ENCODE assay signal across 10 cellular contexts in the genomic region with DNA sequence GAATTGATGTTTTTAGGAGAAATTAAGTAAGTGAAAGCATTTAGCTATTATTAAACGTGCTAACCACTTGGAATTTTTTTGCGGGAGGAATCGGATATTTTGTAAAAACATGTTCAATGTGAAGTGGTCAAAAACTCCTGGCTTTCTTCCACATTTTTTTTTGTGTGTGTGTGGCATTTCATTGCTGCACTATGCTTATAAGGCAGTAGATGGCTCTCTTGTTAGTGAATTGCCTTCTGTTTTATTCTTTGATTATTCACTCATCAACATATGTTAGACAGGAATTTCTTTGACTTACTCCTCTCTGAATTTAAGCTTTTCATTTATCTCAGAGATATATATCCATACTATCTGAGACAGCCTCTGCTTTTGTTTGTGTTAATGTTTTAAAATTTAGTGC.
DNase-seq lines count a peak whose midpoint lies in the region; ATAC-seq and TF ChIP-seq lines count a peak whose summit lies in the region.
"Had no signal": no experiment of that assay in that cellular context is flagged by ENCODE, and none has a peak within 500 bp of the region (broad histone marks: within the 10 kb centered on the region; RNA-seq: fewer than 3 reads in every experiment).

No MANE protein-coding gene starts in this region.

- H3K27ac ChIP-seq in SJCRH30 (peak overlapping the region; percentile 19; the same call in 1 of the 2 replicates), tibial nerve (no peak overlapping the region)

- intact Hi-C loops in Calu3 (cut with micrococcal nuclease; ENCODE audit: unreplicated experiment): loop anchor here (10.0 kb wide), 1 partner anchor 382 kb away; no protein-coding TSS in a partner anchor

- no peaks in the 10 kb centered on the region for H3K9me3 Mint-ChIP-seq in Calu3 (ENCODE audit: low read depth, unreplicated experiment)
- H3K9me3 Mint-ChIP-seq: natural killer cell had no signal

- H3K27me3 ChIP-seq in SJCRH30 (no peaks in the 10 kb centered on the region), tibial nerve (no peaks in the 10 kb centered on the region)

- H3K27me3 Mint-ChIP-seq in Calu3 (ENCODE audit: unreplicated experiment): no peaks in the 10 kb centered on the region

- peaks cover 4% of the 10 kb centered on the region for H3K36me3 ChIP-seq in SJCRH30
- peaks cover 0 to 37% (median 0%) of the 10 kb centered on the region in 3 donors for H3K36me3 ChIP-seq in tibial nerve

- WGBS in tibial nerve, 2 donors: 15 to 18% methylated on average over 3 of the region's 3 CpGs

- peaks cover 27% of the 10 kb centered on the region for H3K4me1 ChIP-seq in SJCRH30
- H3K4me1 ChIP-seq in tibial nerve: peaks cover 0 to 36% (median 5%) of the 10 kb centered on the region in 4 donors

- H3K9me3 ChIP-seq in SJCRH30 (replicated peaks): no peaks in the 10 kb centered on the region
- no peaks in the 10 kb centered on the region for H3K9me3 ChIP-seq in tibial nerve

- H3K4me3 ChIP-seq in SJCRH30 (no peak overlapping the region), foreskin fibroblast (ENCODE audit: low read depth in 1 of 2, low read length in 2 of 2) (no peak overlapping the region), tibial nerve (no peak overlapping the region)

- CTCF ChIA-PET in Calu3 (lab: Charles Lee): no interaction called here

- no peaks in the 10 kb centered on the region for H3K36me3 Mint-ChIP-seq in Calu3 (ENCODE audit: insufficient read depth, unreplicated experiment)
- H3K36me3 Mint-ChIP-seq: natural killer cell had no signal

- TF ChIP-seq CTCF in foreskin fibroblast (IDR thresholded peaks at IDR 0.05; ENCODE audit: low read depth, low read length) (peak; percentile 63), tibial nerve (IDR thresholded peaks at IDR 0.05) (peak in 4 of 5 experiments; percentile 31 to 42 (median 36)), Calu3 (IDR thresholded peaks at IDR 0.05; ENCODE audit: unreplicated experiment) (no peak)

- no peak for TF ChIP-seq POLR2A in tibial nerve (IDR thresholded peaks at IDR 0.05)

- BruUV-seq in Calu3 (replicated peaks; lab: Mats Ljungman, UMichigan): no TSS peak

- DNase-seq in NCI-H748 (lab: John Stamatoyannopoulos, UW; ENCODE audit: unreplicated experiment) (peak; percentile 2), NCI-H748 treated with DMSO at 0.1 percent for 48 hours (lab: John Stamatoyannopoulos, UW) (no peak), SJCRH30 (peak in 1 of 2 experiments; percentile 53), foreskin fibroblast (peak; percentile 32 to 66), tibial nerve (ENCODE audit: low spot score in 2 of 2) (no peak), activated T-cell treated with anti-CD3 and anti-CD28 coated beads for 4 hours (no peak), Calu3 (no peak)
- DNase-seq: activated T-cell treated with anti-CD3 and anti-CD28 coated beads, Interleukin-2, amount 50 U/mL, for 72 hours; natural killer cell had no signal

- no peak for TF ChIP-seq EP300 in tibial nerve (IDR thresholded peaks at IDR 0.05)

- peaks cover 31% of the 10 kb centered on the region for H3K4me1 Mint-ChIP-seq in Calu3 (ENCODE audit: low read depth, unreplicated experiment)

- no peak overlapping the region for H3K4me3 Mint-ChIP-seq in Calu3 (ENCODE audit: low read depth, unreplicated experiment)
- H3K4me3 Mint-ChIP-seq: activated T-cell treated with anti-CD3 and anti-CD28 coated beads, Interleukin-2, amount 50 U/mL, for 72 hours; natural killer cell had no signal

- ATAC-seq in esophagus mucosa: no peak
- ATAC-seq: activated T-cell treated with anti-CD3 and anti-CD28 coated beads, Interleukin-2, amount 50 U/mL, for 72 hours; natural killer cell had no signal

- no peak overlapping the region for H3K27ac Mint-ChIP-seq in Calu3 (ENCODE audit: unreplicated experiment)
- H3K27ac Mint-ChIP-seq: activated T-cell treated with anti-CD3 and anti-CD28 coated beads, Interleukin-2, amount 50 U/mL, for 72 hours; natural killer cell had no signal

Comparison
In these comparisons a context has a peak if more than half of its experiments do, and no peak if none do; other contexts are left out.
1. DNase-seq: peak in NCI-H748 (single experiment) and foreskin fibroblast (2 of 2); none in NCI-H748 treated with DMSO at 0.1 percent for 48 hours (single experiment), tibial nerve (0 of 2), activated T-cell treated with anti-CD3 and anti-CD28 coated beads for 4 hours (single experiment) and Calu3 (single experiment).